ENCODE assay signal across 16 cellular contexts in the genomic region with DNA sequence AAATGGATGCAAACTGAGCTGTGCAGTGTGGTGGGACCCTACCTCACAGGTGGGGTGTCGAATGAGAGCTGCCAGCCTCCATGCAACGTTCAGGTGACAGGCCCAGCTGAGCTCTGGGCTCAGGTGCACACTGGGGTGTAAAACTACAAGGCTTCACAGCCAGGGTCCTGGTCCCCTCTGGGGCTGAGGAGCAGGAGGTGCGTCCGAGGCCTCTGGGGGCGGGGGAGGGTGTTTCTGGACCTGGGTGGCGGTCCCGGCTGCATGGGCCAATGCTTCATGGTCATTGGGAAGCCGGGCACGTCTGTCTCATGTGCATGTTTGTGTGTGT. TPM values are rescaled to one million over a fixed set of nuclear protein-coding genes. Genes with fewer than 3 reads are reported as not detected.
"Had no signal": no experiment of that assay in that cellular context is flagged by ENCODE, and none has a peak within 500 bp of the region (broad histone marks: within the 10 kb centered on the region; RNA-seq: fewer than 3 reads in every experiment).

No MANE protein-coding gene starts in this region.

- H3K9me3 Mint-ChIP-seq: activated B cell treated with CpG ODN at 0.5 μM for 24 hours; activated CD4-positive, alpha-beta T cell treated with anti-CD3 and anti-CD28 coated beads, Interleukin-2, amount 10 ng/mL, durations not matched to agents 24 days and 14 days; activated T-helper 1 cell treated with anti-CD3 and anti-CD28 coated beads, Interleukin-12 subunit alpha, Interleukin-12 subunit beta, Interleukin-2, Interleukin-4 antibody, amounts not matched to agents 30 ng/mL and 10 ng/mL and 1 ng/mL, durations not matched to agents 14 hours and 24 hours and 36 hours; neural crest cell; stimulated activated effector memory CD8-positive, alpha-beta T cell treated with anti-CD3 and anti-CD28 coated beads, Interleukin-12 subunit alpha, Interleukin-12 subunit beta, amount 100 ng/mL, for 72 hours had no signal

- H3K27me3 Mint-ChIP-seq: activated B cell treated with CpG ODN at 0.5 μM for 24 hours had no signal

- H3K4me1 ChIP-seq: psoas muscle had no signal

- H3K27ac Mint-ChIP-seq: activated B cell treated with CpG ODN at 0.5 μM for 24 hours; activated CD4-positive, alpha-beta T cell treated with anti-CD3 and anti-CD28 coated beads, Interleukin-2, amount 10 ng/mL, durations not matched to agents 24 days and 14 days; activated T-helper 1 cell treated with anti-CD3 and anti-CD28 coated beads, Interleukin-12 subunit alpha, Interleukin-12 subunit beta, Interleukin-2, Interleukin-4 antibody, amounts not matched to agents 30 ng/mL and 10 ng/mL and 1 ng/mL, durations not matched to agents 14 hours and 24 hours and 36 hours; stimulated activated effector memory CD8-positive, alpha-beta T cell treated with anti-CD3 and anti-CD28 coated beads, Interleukin-12 subunit alpha, Interleukin-12 subunit beta, amount 100 ng/mL, for 72 hours had no signal

- DNase-seq: activated B cell treated with CpG ODN at 0.5 μM for 24 hours; activated CD4-positive, alpha-beta T cell treated with anti-CD3 and anti-CD28 coated beads, Interleukin-2, amount 10 ng/mL, durations not matched to agents 24 days and 14 days; activated naive CD4-positive, alpha-beta T cell; body of pancreas; caudate nucleus; erythroblast; hypothalamus; stimulated activated CD4-positive, alpha-beta T cell treated with anti-CD3 and anti-CD28 coated beads, Interleukin-4, amount 100 ng/mL, for 24 hours; T-helper 1 cell; T-helper 9 cell had no signal

- H3K9me3 ChIP-seq: body of pancreas, psoas muscle, right lobe of liver had no signal

- H3K36me3 Mint-ChIP-seq: stimulated activated effector memory CD8-positive, alpha-beta T cell treated with anti-CD3 and anti-CD28 coated beads, Interleukin-12 subunit alpha, Interleukin-12 subunit beta, amount 100 ng/mL, for 72 hours had no signal

- H3K4me3 ChIP-seq: body of pancreas, psoas muscle, right lobe of liver had no signal

- H3K36me3 ChIP-seq: right lobe of liver had no signal

- H3K27ac ChIP-seq: body of pancreas, psoas muscle, right lobe of liver had no signal

- H3K27me3 ChIP-seq: body of pancreas, right lobe of liver had no signal

- H3K4me3 Mint-ChIP-seq: activated B cell treated with CpG ODN at 0.5 μM for 24 hours; activated CD4-positive, alpha-beta T cell treated with anti-CD3 and anti-CD28 coated beads, Interleukin-2, amount 10 ng/mL, durations not matched to agents 24 days and 14 days; activated T-helper 1 cell treated with anti-CD3 and anti-CD28 coated beads, Interleukin-12 subunit alpha, Interleukin-12 subunit beta, Interleukin-2, Interleukin-4 antibody, amounts not matched to agents 30 ng/mL and 10 ng/mL and 1 ng/mL, durations not matched to agents 14 hours and 24 hours and 36 hours; neural crest cell; stimulated activated effector memory CD8-positive, alpha-beta T cell treated with anti-CD3 and anti-CD28 coated beads, Interleukin-12 subunit alpha, Interleukin-12 subunit beta, amount 100 ng/mL, for 72 hours had no signal

- ATAC-seq: body of pancreas; left lobe of liver; psoas muscle; right lobe of liver; stimulated activated effector memory CD8-positive, alpha-beta T cell treated with anti-CD3 and anti-CD28 coated beads, Interleukin-12 subunit alpha, Interleukin-12 subunit beta, amount 100 ng/mL, for 72 hours had no signal

RNA-seq across cellular contexts. Expression of a gene that starts 26.5 kb away (rescaled TPM):
- total RNA-seq: activated B cell treated with CpG ODN at 0.5 μM for 24 hours; activated CD4-positive, alpha-beta T cell treated with anti-CD3 and anti-CD28 coated beads, Interleukin-2, amount 10 ng/mL, durations not matched to agents 24 days and 14 days; activated T-helper 1 cell treated with anti-CD3 and anti-CD28 coated beads, Interleukin-12 subunit alpha, Interleukin-12 subunit beta, Interleukin-2, Interleukin-4 antibody, amounts not matched to agents 30 ng/mL and 10 ng/mL and 1 ng/mL, durations not matched to agents 14 hours and 24 hours and 36 hours had no signal
